Comparison of ENCODE assay signal across 24 cellular contexts in genomic region chr11:61762798-61763197, GRCh38.
"Had no signal": no experiment of that assay in that cellular context is flagged by ENCODE, and none has a peak within 500 bp of the region (broad histone marks: within the 10 kb centered on the region; RNA-seq: fewer than 3 reads in every experiment).

No MANE protein-coding gene starts in this region.

- H3K9me3 Mint-ChIP-seq: activated B cell treated with CpG ODN at 0.5 μM for 24 hours; activated CD4-positive, alpha-beta memory T cell treated with anti-CD3 and anti-CD28 coated beads for 36 hours; activated naive CD4-positive, alpha-beta T cell treated with anti-CD3 and anti-CD28 coated beads, Interleukin-2, amount 50 U/mL, for 72 hours; activated T-helper 1 cell treated with anti-CD3 and anti-CD28 coated beads, Interleukin-12 subunit alpha, Interleukin-12 subunit beta, Interleukin-2, Interleukin-4 antibody, amounts not matched to agents 30 ng/mL and 10 ng/mL and 1 ng/mL, durations not matched to agents 14 hours and 24 hours and 36 hours; immature natural killer cell; naive thymus-derived CD8-positive, alpha-beta T cell; stimulated activated naive B cell treated with anti-CD40 and anti-IgM and Interleukin-4, amounts not matched to agents 10 μg/mL and 1 μg/mL and 100 μg/mL, for 72 hours had no signal

- H3K4me1 Mint-ChIP-seq: activated B cell treated with CpG ODN at 0.5 μM for 24 hours; immature natural killer cell; naive thymus-derived CD8-positive, alpha-beta T cell; stimulated activated naive B cell treated with anti-CD40 and anti-IgM and Interleukin-4, amounts not matched to agents 10 μg/mL and 1 μg/mL and 100 μg/mL, for 72 hours had no signal

- H3K27ac ChIP-seq: brain microvascular endothelial cell, gastroesophageal sphincter, heart left ventricle, parathyroid adenoma, sigmoid colon, spleen, tibial artery had no signal

- H3K9ac ChIP-seq: parathyroid adenoma had no signal

- H3K27ac Mint-ChIP-seq: activated B cell treated with CpG ODN at 0.5 μM for 24 hours; activated CD4-positive, alpha-beta memory T cell treated with anti-CD3 and anti-CD28 coated beads for 36 hours; activated T-helper 1 cell treated with anti-CD3 and anti-CD28 coated beads, Interleukin-12 subunit alpha, Interleukin-12 subunit beta, Interleukin-2, Interleukin-4 antibody, amounts not matched to agents 30 ng/mL and 10 ng/mL and 1 ng/mL, durations not matched to agents 14 hours and 24 hours and 36 hours; immature natural killer cell; naive thymus-derived CD8-positive, alpha-beta T cell; stimulated activated naive B cell treated with anti-CD40 and anti-IgM and Interleukin-4, amounts not matched to agents 10 μg/mL and 1 μg/mL and 100 μg/mL, for 72 hours had no signal

- H3K4me1 ChIP-seq: gastroesophageal sphincter, parathyroid adenoma, sigmoid colon, spleen, tibial artery had no signal

- H3K9me3 ChIP-seq: gastroesophageal sphincter, heart left ventricle, sigmoid colon, spleen, tibial artery had no signal

- ATAC-seq: gastroesophageal sphincter; heart left ventricle; left ventricle myocardium superior; naive thymus-derived CD8-positive, alpha-beta T cell; stimulated activated naive B cell treated with anti-CD40 and anti-IgM and Interleukin-4, amounts not matched to agents 10 μg/mL and 1 μg/mL and 100 μg/mL, for 72 hours had no signal

- H3K36me3 Mint-ChIP-seq: activated CD4-positive, alpha-beta memory T cell treated with anti-CD3 and anti-CD28 coated beads for 36 hours; activated naive CD4-positive, alpha-beta T cell treated with anti-CD3 and anti-CD28 coated beads, Interleukin-2, amount 50 U/mL, for 72 hours; immature natural killer cell; naive thymus-derived CD8-positive, alpha-beta T cell; stimulated activated naive B cell treated with anti-CD40 and anti-IgM and Interleukin-4, amounts not matched to agents 10 μg/mL and 1 μg/mL and 100 μg/mL, for 72 hours had no signal

- H3K27me3 ChIP-seq: brain microvascular endothelial cell had no signal

- H2AFZ ChIP-seq: parathyroid adenoma had no signal

- H3K79me2 ChIP-seq: parathyroid adenoma had no signal

- FAIRE-seq: urothelium cell line had no signal

- H3K4me3 Mint-ChIP-seq: activated B cell treated with CpG ODN at 0.5 μM for 24 hours; activated CD4-positive, alpha-beta memory T cell treated with anti-CD3 and anti-CD28 coated beads for 36 hours; activated T-helper 1 cell treated with anti-CD3 and anti-CD28 coated beads, Interleukin-12 subunit alpha, Interleukin-12 subunit beta, Interleukin-2, Interleukin-4 antibody, amounts not matched to agents 30 ng/mL and 10 ng/mL and 1 ng/mL, durations not matched to agents 14 hours and 24 hours and 36 hours; immature natural killer cell; naive thymus-derived CD8-positive, alpha-beta T cell; stimulated activated naive B cell treated with anti-CD40 and anti-IgM and Interleukin-4, amounts not matched to agents 10 μg/mL and 1 μg/mL and 100 μg/mL, for 72 hours had no signal

- DNase-seq: activated B cell treated with CpG ODN at 0.5 μM for 24 hours; activated CD4-positive, alpha-beta T cell treated with anti-CD3 and anti-CD28 coated beads for 4 hours; activated gamma-delta T cell treated with Interleukin-2 at 50 U/mL for 16 hours; activated T-cell treated with anti-CD3 and anti-CD28 coated beads for 4 hours; amniotic stem cell; brain microvascular endothelial cell; cortex of kidney; effector CD4-positive, alpha-beta T cell; heart left ventricle; immature natural killer cell; kidney glomerular epithelial cell; left ventricle myocardium superior; naive thymus-derived CD8-positive, alpha-beta T cell; sigmoid colon; spleen; stimulated activated CD4-positive, alpha-beta T cell treated with anti-CD3 and anti-CD28 coated beads, Interleukin-4, amount 100 ng/mL, for 4 hours; stimulated activated naive B cell treated with anti-CD40 and anti-IgM and Interleukin-4, amounts not matched to agents 10 μg/mL and 1 μg/mL and 100 μg/mL, for 72 hours; tibial artery had no signal

- H3K36me3 ChIP-seq: brain microvascular endothelial cell, gastroesophageal sphincter, heart left ventricle, sigmoid colon, spleen, tibial artery had no signal

- H3K4me3 ChIP-seq: gastroesophageal sphincter, heart left ventricle, sigmoid colon, spleen, tibial artery had no signal
